ENCODE assay signal across 8 cellular contexts in the genomic region with DNA sequence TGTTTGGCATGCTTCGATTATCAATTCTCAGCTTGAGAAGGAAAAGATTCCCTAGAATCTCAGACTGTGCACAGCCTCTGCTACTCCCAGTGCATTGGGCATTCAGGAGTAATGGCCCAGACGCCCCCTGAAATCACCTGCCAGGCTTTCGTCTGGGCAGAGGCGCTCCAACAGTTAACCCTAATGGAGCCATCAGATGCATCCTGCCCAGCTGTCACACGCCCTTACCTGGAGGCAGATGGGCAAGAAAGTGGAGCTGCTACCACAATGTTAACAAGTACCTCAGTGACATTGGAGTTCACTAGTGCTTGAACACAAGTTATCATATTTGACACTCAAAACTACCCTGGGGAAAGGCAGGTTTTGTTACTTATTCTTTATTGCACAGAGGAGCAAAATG. TPM values are rescaled to one million over a fixed set of nuclear protein-coding genes. Genes with fewer than 3 reads are reported as not detected.
DNase-seq lines count a peak whose midpoint lies in the region; ATAC-seq and TF ChIP-seq lines count a peak whose summit lies in the region.

No MANE protein-coding gene starts in this region.

- peaks cover 5% of the 10 kb centered on the region for H3K79me1 ChIP-seq in neuronal stem cell (ENCODE audit: low read depth, low read length)

- H3K9me3 ChIP-seq in SK-N-SH: no peaks in the 10 kb centered on the region
- no peaks in the 10 kb centered on the region for H3K9me3 ChIP-seq in ectodermal cell (ENCODE audit: control insufficient read depth, low read length)
- no peaks in the 10 kb centered on the region for H3K9me3 ChIP-seq in neuronal stem cell (replicated peaks in 1 of 2; ENCODE audit: control insufficient read depth in 2 of 2, insufficient read depth in 1 of 2, low read depth in 1 of 2, low read length in 2 of 2)

- peak overlapping the region; percentile 98 for H3K9ac ChIP-seq in SK-N-SH
- H3K9ac ChIP-seq in neuronal stem cell (ENCODE audit: low read depth, low read length, poor library complexity): no peak overlapping the region

- H4K91ac ChIP-seq in neuronal stem cell (ENCODE audit: low read depth, low read length, poor library complexity): no peak overlapping the region

- CTCF ChIA-PET in SK-N-SH (lab: Yijun Ruan, JAX): interaction anchor here (1.5 to 2.9 kb wide), 5 partner anchors 25 to 184 kb away, joined by 3 to 12 read pairs (median 3); a partner anchor contains a TSS

- POLR2A ChIA-PET in SK-N-SH (lab: Yijun Ruan, JAX): interaction anchor here (0.6 to 2.0 kb wide), 6 partner anchors 39 to 186 kb away, joined by 3 to 13 read pairs (median 6); a partner anchor contains a TSS

- H3K23ac ChIP-seq in neuronal stem cell (ENCODE audit: low read depth, low read length, poor library complexity): no peak overlapping the region

- H3K4me2 ChIP-seq in SK-N-SH: peak overlapping the region; percentile 90
- peak overlapping the region; percentile 69 for H3K4me2 ChIP-seq in neuronal stem cell (ENCODE audit: insufficient read depth, low read length, poor library complexity, severe bottlenecking)

- H3K4me1 ChIP-seq in SK-N-SH (ENCODE audit: control insufficient read depth in 1 of 2, insufficient read depth in 2 of 2, low read depth in 1 of 2, low read length in 1 of 2) (peaks cover 5 to 12% of the 10 kb centered on the region in 2 experiments), ectodermal cell (ENCODE audit: control insufficient read depth, insufficient read depth, low read length) (peaks cover 16% of the 10 kb centered on the region), neuronal stem cell (ENCODE audit: control insufficient read depth in 2 of 2, insufficient read depth in 1 of 2, low read depth in 1 of 2, low read length in 2 of 2) (peaks cover 3 to 5% of the 10 kb centered on the region in 2 donors)

- no peaks in the 10 kb centered on the region for H3F3A ChIP-seq in SK-N-SH (replicated peaks; ENCODE audit: insufficient read depth)

- H4K8ac ChIP-seq in neuronal stem cell (ENCODE audit: low read depth, low read length): no peak overlapping the region

- no peaks in the 10 kb centered on the region for H3K36me3 ChIP-seq in SK-N-SH (replicated peaks in 1 of 2; ENCODE audit: control insufficient read depth in 1 of 2, insufficient read depth in 2 of 2, low read length in 1 of 2)
- H3K36me3 ChIP-seq in ectodermal cell (ENCODE audit: control insufficient read depth, insufficient read depth, low read length): no peaks in the 10 kb centered on the region
- H3K36me3 ChIP-seq in neuronal stem cell (replicated peaks in 1 of 2; ENCODE audit: control insufficient read depth in 2 of 2, insufficient read depth in 2 of 2, low read length in 2 of 2): no peaks in the 10 kb centered on the region

- DNase-seq in SK-N-SH (peak; percentile 57), NCI-H524 treated with DMSO at 0.1 percent for 48 hours (lab: John Stamatoyannopoulos, UW) (peak; percentile 35), neuronal stem cell (ENCODE audit: low spot score) (no peak), epidermal melanocyte (ENCODE audit: insufficient read length, low spot score) (no peak)

- no peak overlapping the region for H3K4ac ChIP-seq in neuronal stem cell (ENCODE audit: low read length)

- H2BK120ac ChIP-seq in neuronal stem cell (ENCODE audit: low read depth, low read length): no peak overlapping the region

- ATAC-seq in SK-N-SH treated with all-trans-retinoic acid at 6 μM for 48 hours (no peak), HG03354 (IDR thresholded peaks at IDR 0.05; ENCODE audit: poor library complexity, severe bottlenecking, unreplicated experiment) (no peak), GM21390 (IDR thresholded peaks at IDR 0.05; ENCODE audit: unreplicated experiment) (no peak)

- no peak overlapping the region for H2BK12ac ChIP-seq in neuronal stem cell (ENCODE audit: low read length)

- H3K79me2 ChIP-seq in SK-N-SH (ENCODE audit: insufficient read depth): peaks cover 39% of the 10 kb centered on the region

- H2AK5ac ChIP-seq in neuronal stem cell (ENCODE audit: low read depth, low read length): no peak overlapping the region

- H3K4me3 ChIP-seq in SK-N-SH (ENCODE audit: low read depth in 2 of 2, low read length in 1 of 2) (peak overlapping the region; percentile 71 to 99), ectodermal cell (ENCODE audit: insufficient read depth, low read depth, low read length) (peak overlapping the region; percentile 73), neuronal stem cell (ENCODE audit: low read length in 2 of 2) (peak overlapping the region in 1 of 2 donors; percentile 99)

- peaks cover 30% of the 10 kb centered on the region for H4K20me1 ChIP-seq in SK-N-SH (ENCODE audit: insufficient read depth)

- no peak overlapping the region for H3K14ac ChIP-seq in neuronal stem cell (ENCODE audit: low read length)

- H2AFZ ChIP-seq in SK-N-SH (ENCODE audit: low read depth) (peak overlapping the region; percentile 89), neuronal stem cell (ENCODE audit: low read length) (peak overlapping the region; percentile 99)

- no peak overlapping the region for H2BK5ac ChIP-seq in neuronal stem cell (ENCODE audit: low read length)

- no peaks in the 10 kb centered on the region for H3K9me2 ChIP-seq in SK-N-SH

- TF ChIP-seq CTCF in SK-N-SH (IDR thresholded peaks at IDR 0.05): no peak

- H3K27me3 ChIP-seq in SK-N-SH (ENCODE audit: insufficient read depth) (no peaks in the 10 kb centered on the region), ectodermal cell (ENCODE audit: control insufficient read depth, insufficient read depth, low read length, poor library complexity, severe bottlenecking) (no peaks in the 10 kb centered on the region), neuronal stem cell (ENCODE audit: control insufficient read depth in 3 of 3, insufficient read depth in 3 of 3, low read depth in 1 of 3, low read length in 3 of 3) (no peaks in the 10 kb centered on the region)

- H3K27ac ChIP-seq in SK-N-SH (ENCODE audit: low read depth in 2 of 2, low read length in 1 of 2): peak overlapping the region; percentile 97 to 98
- H3K27ac ChIP-seq in ectodermal cell (ENCODE audit: insufficient read depth, low read depth, low read length, poor library complexity, severe bottlenecking): peak overlapping the region; percentile 100
- no peak overlapping the region for H3K27ac ChIP-seq in neuronal stem cell (replicated peaks; ENCODE audit: low read length)

- H3K18ac ChIP-seq in neuronal stem cell (ENCODE audit: low read length): no peak overlapping the region

- no peak overlapping the region for H2BK15ac ChIP-seq in neuronal stem cell (ENCODE audit: low read length)

- WGBS in SK-N-SH (ENCODE audit: low lambda C conversion rate): 49% methylated on average over 5 of the region's 5 CpGs
- 34 to 41% methylated on average over 5 of the region's 5 CpGs for WGBS in ectodermal cell, 2 experiments
- WGBS in neuronal stem cell (ENCODE audit: extremely low coverage in 2 of 2, insufficient read length in 2 of 2, insufficient replicate concordance in 1 of 2), 2 donors: no CpG with 5 or more reads among the region's 5 CpGs

- no peak for TF ChIP-seq EP300 in SK-N-SH (IDR thresholded peaks at IDR 0.05; ENCODE audit: borderline replicate concordance in 1 of 2, low read depth in 1 of 2, low read length in 1 of 2)

- no peak for TF ChIP-seq RAD21 in SK-N-SH (IDR thresholded peaks at IDR 0.05; ENCODE audit: low read length)

TF ChIP-seq in SK-N-SH, 30 proteins besides CTCF, POLR2A, EP300 and RAD21 (continues in another document):
- TF ChIP-seq RCOR1 (IDR thresholded peaks at IDR 0.05; ENCODE audit: low read length): no peak
- no peak for TF ChIP-seq RXRA (IDR thresholded peaks at IDR 0.05; ENCODE audit: borderline replicate concordance, low read depth)
- no peak for TF ChIP-seq FOSL2 (IDR thresholded peaks at IDR 0.05; ENCODE audit: borderline replicate concordance, low read depth)
- no peak for TF ChIP-seq FOXM1 (IDR thresholded peaks at IDR 0.05; ENCODE audit: low read depth)
- no peak for TF ChIP-seq GABPA (IDR thresholded peaks at IDR 0.05; ENCODE audit: low read depth)
- TF ChIP-seq SIN3A (IDR thresholded peaks at IDR 0.05; ENCODE audit: borderline replicate concordance, low read depth, low read length): no peak
- TF ChIP-seq, protein P1, sequence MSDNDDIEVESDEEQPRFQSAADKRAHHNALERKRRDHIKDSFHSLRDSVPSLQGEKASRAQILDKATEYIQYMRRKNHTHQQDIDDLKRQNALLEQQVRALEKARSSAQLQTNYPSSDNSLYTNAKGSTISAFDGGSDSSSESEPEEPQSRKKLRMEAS (IDR thresholded peaks at IDR 0.05; ENCODE audit: low read depth): no peak
- no peak for TF ChIP-seq NFIC (IDR thresholded peaks at IDR 0.05; ENCODE audit: borderline replicate concordance)

TF ChIP-seq in SK-N-SH treated with all-trans-retinoic acid at 6 μM for 48 hours, 23 proteins besides CTCF, POLR2A, EP300 and RAD21 (continues in another document):
- TF ChIP-seq, protein P2, sequence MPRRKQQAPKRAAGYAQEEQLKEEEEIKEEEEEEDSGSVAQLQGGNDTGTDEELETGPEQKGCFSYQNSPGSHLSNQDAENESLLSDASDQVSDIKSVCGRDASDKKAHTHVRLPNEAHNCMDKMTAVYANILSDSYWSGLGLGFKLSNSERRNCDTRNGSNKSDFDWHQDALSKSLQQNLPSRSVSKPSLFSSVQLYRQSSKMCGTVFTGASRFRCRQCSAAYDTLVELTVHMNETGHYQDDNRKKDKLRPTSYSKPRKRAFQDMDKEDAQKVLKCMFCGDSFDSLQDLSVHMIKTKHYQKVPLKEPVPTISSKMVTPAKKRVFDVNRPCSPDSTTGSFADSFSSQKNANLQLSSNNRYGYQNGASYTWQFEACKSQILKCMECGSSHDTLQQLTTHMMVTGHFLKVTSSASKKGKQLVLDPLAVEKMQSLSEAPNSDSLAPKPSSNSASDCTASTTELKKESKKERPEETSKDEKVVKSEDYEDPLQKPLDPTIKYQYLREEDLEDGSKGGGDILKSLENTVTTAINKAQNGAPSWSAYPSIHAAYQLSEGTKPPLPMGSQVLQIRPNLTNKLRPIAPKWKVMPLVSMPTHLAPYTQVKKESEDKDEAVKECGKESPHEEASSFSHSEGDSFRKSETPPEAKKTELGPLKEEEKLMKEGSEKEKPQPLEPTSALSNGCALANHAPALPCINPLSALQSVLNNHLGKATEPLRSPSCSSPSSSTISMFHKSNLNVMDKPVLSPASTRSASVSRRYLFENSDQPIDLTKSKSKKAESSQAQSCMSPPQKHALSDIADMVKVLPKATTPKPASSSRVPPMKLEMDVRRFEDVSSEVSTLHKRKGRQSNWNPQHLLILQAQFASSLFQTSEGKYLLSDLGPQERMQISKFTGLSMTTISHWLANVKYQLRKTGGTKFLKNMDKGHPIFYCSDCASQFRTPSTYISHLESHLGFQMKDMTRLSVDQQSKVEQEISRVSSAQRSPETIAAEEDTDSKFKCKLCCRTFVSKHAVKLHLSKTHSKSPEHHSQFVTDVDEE (CRISPR knock-in tag; IDR thresholded peaks at IDR 0.05): no peak
- no peak for TF ChIP-seq ZNF8 (CRISPR knock-in tag; IDR thresholded peaks at IDR 0.05)
- TF ChIP-seq SNAI2 (CRISPR knock-in tag; IDR thresholded peaks at IDR 0.05): no peak

RNA-seq across cellular contexts. Expression of a gene that starts 1.0 kb away (rescaled TPM):
- 13.7 and 15.3 TPM in 2 replicates for polyA plus RNA-seq in SK-N-SH (2012; rRNA removed)
- polyA plus RNA-seq in SK-N-SH (2012; cell fraction: cytosol; rRNA removed): 8.7 and 10.2 TPM in 2 replicates
- polyA plus RNA-seq in SK-N-SH (2012; cell fraction: nucleus; rRNA removed): 25.5 and 41.7 TPM in 2 replicates
- polyA plus RNA-seq in ectodermal cell (2013, experiment 1 of 4): 38.5 TPM
- polyA plus RNA-seq in ectodermal cell (2013, experiment 2 of 4): 40.8 TPM
- polyA plus RNA-seq in ectodermal cell (2013, experiment 3 of 4): 30.3 TPM
- polyA plus RNA-seq in ectodermal cell (2013, experiment 4 of 4): 38.6 TPM
- polyA plus RNA-seq in neuronal stem cell (2013, experiment 1 of 2): 20.3 TPM
- 20.1 TPM for polyA plus RNA-seq in neuronal stem cell (2013, experiment 2 of 2)

Comparison
In these comparisons a context has a peak if more than half of its experiments do, and no peak if none do; other contexts are left out.
1. DNase-seq: peak in SK-N-SH (single experiment) and NCI-H524 treated with DMSO at 0.1 percent for 48 hours (single experiment); none in neuronal stem cell (single experiment) and epidermal melanocyte (single experiment).